8 cellular contexts compared by ENCODE assay signal in genomic region chr21:36069713-36070573, GRCh38. TPM values are rescaled to one million over a fixed set of nuclear protein-coding genes. Genes with fewer than 3 reads are reported as not detected.
DNase-seq lines count a peak whose midpoint lies in the region; ATAC-seq and TF ChIP-seq lines count a peak whose summit lies in the region.

Gene CBR1, plus strand, starts transcription at chr21:36070024. Its CDS starts 92 bp downstream, at chr21:36070116.

- peak; percentile 88 for DNase-seq in CD14-positive monocyte (ENCODE audit: low spot score)
- peak; percentile 90 to 97 for DNase-seq in HL-60 (ENCODE audit: low read depth in 1 of 2, low spot score in 1 of 2)
- peak; percentile 76 for DNase-seq in NK-92 treated with Interleukin-12 subunit alpha and Interleukin-12 subunit beta, amount 100 ng/mL, for 24 hours (lab: John Stamatoyannopoulos, UW)
- DNase-seq in activated CD8-positive, alpha-beta memory T cell treated with anti-CD3 and anti-CD28 coated beads, Interleukin-2, amount 50 U/mL, for 4 hours: peak; percentile 88
- DNase-seq in mesenteric fat pad (ENCODE audit: low spot score): peak; percentile 98
- peak; percentile 63 for DNase-seq in stimulated activated CD8-positive, alpha-beta memory T cell treated with anti-CD3 and anti-CD28 coated beads, Interleukin-15, amount 100 ng/mL, for 1 hour (ENCODE audit: low read depth)

- H3K27ac ChIP-seq in HL-60 (replicated peaks): peak within 1 kb of the TSS; percentile 50

- no peaks in the 10 kb centered on the region for H3K27me3 ChIP-seq in HL-60 (ENCODE audit: insufficient read depth, poor library complexity, severe bottlenecking)

- in situ Hi-C loops in endometrial microvascular endothelial cells (cut with HindIII; ENCODE audit: inconsistent ontology term, low pct_unique_long_range_greater_than_20kb, low sequenced_read_pairs): no loop called here

- peaks cover 0 to 4% (median 3%) of the 10 kb centered on the region in 3 donors for H3K27me3 Mint-ChIP-seq in CD14-positive monocyte (ENCODE audit: low read depth in 3 of 3)

- ATAC-seq in GM19455 (IDR thresholded peaks at IDR 0.05; ENCODE audit: unreplicated experiment): peak; percentile 95

- H3K27ac Mint-ChIP-seq in CD14-positive monocyte: peak within 1 kb of the TSS; percentile 46 to 90 (median 77)

- peak within 1 kb of the TSS; percentile 94 for H3K4me3 ChIP-seq in HL-60 (replicated peaks; ENCODE audit: insufficient read depth, low read length)

- peaks cover 47% of the 10 kb centered on the region for H3K4me1 Mint-ChIP-seq in CD14-positive monocyte

- peak within 1 kb of the TSS; percentile 89 to 94 for H3K4me3 Mint-ChIP-seq in CD14-positive monocyte

- intact Hi-C loops in CD14-positive monocyte (cut with micrococcal nuclease): loop anchor here (5.0 to 10.0 kb wide), 2 partner anchors 45 to 252 kb away; partner anchors contain the start of gene MORC3 (in 1 of the 2)

- TF ChIP-seq CTCF in CD14-positive monocyte (IDR thresholded peaks at IDR 0.05) (no peak), HL-60 (IDR thresholded peaks at IDR 0.05; ENCODE audit: insufficient read depth, low read length) (no peak)

- peaks cover 5 to 24% (median 12%) of the 10 kb centered on the region in 7 donors for H3K9me3 Mint-ChIP-seq in CD14-positive monocyte

- peaks cover 29 to 35% of the 10 kb centered on the region in 2 donors for H3K36me3 Mint-ChIP-seq in CD14-positive monocyte

RNA-seq across cellular contexts. Expression of gene CBR1, which starts in this region (rescaled TPM):
- polyA plus RNA-seq in CD14-positive monocyte: 100 to 1,000 TPM; 100 to 114 TPM
- total RNA-seq in endometrial microvascular endothelial cells (ENCODE audit: inconsistent ontology term) (135 TPM), mesenteric fat pad (46.7 TPM)

Comparison
In these comparisons a context has a peak if more than half of its experiments do, and no peak if none do; other contexts are left out.
1. Peak in every context shown above with its lines: DNase-seq, ATAC-seq, H3K4me3 ChIP-seq and H3K27ac ChIP-seq.